In the genomic region with DNA sequence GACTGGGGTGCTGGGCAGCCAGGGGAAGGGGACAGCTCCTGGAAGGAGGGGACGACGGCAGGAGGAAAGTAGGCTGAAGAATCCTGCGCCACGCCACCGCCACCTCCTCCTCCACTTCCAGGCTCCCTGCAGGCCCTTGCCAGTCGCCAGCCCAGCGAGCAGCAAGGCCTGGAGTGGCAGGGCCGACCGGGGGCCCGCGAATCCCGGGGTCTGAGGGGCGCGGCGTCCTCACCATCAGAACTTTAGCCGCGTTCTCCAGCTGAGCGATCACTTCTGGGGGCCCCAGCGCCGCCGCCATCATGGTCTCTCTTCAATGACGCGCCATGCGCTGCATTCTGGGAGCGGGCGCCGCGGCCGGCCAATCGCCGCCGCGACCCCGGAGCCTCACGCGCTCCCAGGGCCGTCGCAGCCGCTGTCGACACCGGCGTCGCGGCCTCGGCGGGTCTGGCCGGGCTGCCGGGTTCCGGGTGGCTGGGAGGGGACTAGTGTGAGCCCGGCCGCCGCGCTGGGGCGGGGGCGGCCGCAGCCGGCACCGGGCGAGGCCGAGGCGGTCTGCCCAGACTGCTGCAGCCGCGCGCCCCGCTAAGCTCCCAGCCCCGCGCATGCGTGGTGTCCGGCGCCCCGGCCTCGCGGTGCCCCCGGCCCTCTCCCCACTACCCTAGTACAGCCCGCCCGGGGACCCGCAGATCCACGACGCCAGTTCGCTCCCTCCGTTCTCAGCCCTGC, we compare ENCODE assay signal across 8 cellular contexts. TPM values are rescaled to one million over a fixed set of nuclear protein-coding genes. Genes with fewer than 3 reads are reported as not detected.
A peak's percentile ranks its signal among the peaks of the same experiment; 100 is the strongest.
DNase-seq lines count a peak whose midpoint lies in the region; ATAC-seq and TF ChIP-seq lines count a peak whose summit lies in the region.

TSS of gene XPO4 (minus strand) at position 309 of the 726 bp plus-strand sequence. CDS start at position 301, 8 bp downstream.

- H3K9me3 ChIP-seq in esophagus squamous epithelium = no peaks in the 10 kb centered on the region

- H3K4me3 Mint-ChIP-seq in Calu3 (ENCODE audit: low read depth, unreplicated experiment) (peak within 1 kb of the TSS; percentile 88), naive B cell (peak within 1 kb of the TSS; percentile 92 to 100 (median 95))
- peak within 1 kb of the TSS; percentile 99 for H3K4me3 Mint-ChIP-seq in stimulated activated memory B cell treated with anti-CD40 and anti-IgM and Interleukin-4, amounts not matched to agents 10 μg/mL and 1 μg/mL and 100 μg/mL, for 72 hours

- TF ChIP-seq CTCF in Calu3 (IDR thresholded peaks at IDR 0.05; ENCODE audit: unreplicated experiment) = no peak
- TF ChIP-seq CTCF in GM20000 (IDR thresholded peaks at IDR 0.05; ENCODE audit: extremely low read depth, missing control alignments) = no peak
- TF ChIP-seq CTCF in esophagus squamous epithelium (IDR thresholded peaks at IDR 0.05) = no peak

- intact Hi-C loops in Calu3 (cut with micrococcal nuclease; ENCODE audit: unreplicated experiment) = no loop called here
- intact Hi-C loops in esophagus squamous epithelium (cut with DNase I) = no loop called here

- peak within 1 kb of the TSS; percentile 85 to 95 (median 92) for H3K27ac ChIP-seq in esophagus squamous epithelium

- H3K27me3 ChIP-seq in esophagus squamous epithelium = no peaks in the 10 kb centered on the region

- H3K36me3 Mint-ChIP-seq in Calu3 (ENCODE audit: insufficient read depth, unreplicated experiment) = peaks cover 24% of the 10 kb centered on the region
- H3K36me3 Mint-ChIP-seq in naive B cell = no peaks in the 10 kb centered on the region
- H3K36me3 Mint-ChIP-seq in stimulated activated memory B cell treated with anti-CD40 and anti-IgM and Interleukin-4, amounts not matched to agents 10 μg/mL and 1 μg/mL and 100 μg/mL, for 72 hours = peaks cover 5% of the 10 kb centered on the region

- WGBS in esophagus squamous epithelium, 2 donors = 0% methylated on average over 10 to 26 of the region's 81 CpGs

- H3K9me3 Mint-ChIP-seq in Calu3 (ENCODE audit: low read depth, unreplicated experiment) (no peaks in the 10 kb centered on the region), naive B cell (no peaks in the 10 kb centered on the region)
- H3K9me3 Mint-ChIP-seq in stimulated activated memory B cell treated with anti-CD40 and anti-IgM and Interleukin-4, amounts not matched to agents 10 μg/mL and 1 μg/mL and 100 μg/mL, for 72 hours = no peaks in the 10 kb centered on the region

- TF ChIP-seq POLR2A in esophagus squamous epithelium (IDR thresholded peaks at IDR 0.05) = peak in 2 of 4 donors; percentile 64 to 67

- H3K4me1 Mint-ChIP-seq in Calu3 (ENCODE audit: low read depth, unreplicated experiment) (no peaks in the 10 kb centered on the region), naive B cell (peaks cover 9 to 44% (median 20%) of the 10 kb centered on the region in 3 donors)
- peaks cover 34% of the 10 kb centered on the region for H3K4me1 Mint-ChIP-seq in stimulated activated memory B cell treated with anti-CD40 and anti-IgM and Interleukin-4, amounts not matched to agents 10 μg/mL and 1 μg/mL and 100 μg/mL, for 72 hours

- H3K4me1 ChIP-seq in esophagus squamous epithelium = peaks cover 4 to 31% (median 10%) of the 10 kb centered on the region in 3 donors

- H3K27me3 Mint-ChIP-seq in Calu3 (ENCODE audit: unreplicated experiment) (no peaks in the 10 kb centered on the region), naive B cell (peaks cover 0 to 4% (median 0%) of the 10 kb centered on the region in 3 donors)
- H3K27me3 Mint-ChIP-seq in stimulated activated memory B cell treated with anti-CD40 and anti-IgM and Interleukin-4, amounts not matched to agents 10 μg/mL and 1 μg/mL and 100 μg/mL, for 72 hours = no peaks in the 10 kb centered on the region

- peak; percentile 90 to 91 for ATAC-seq in naive B cell (ENCODE audit: low read depth in 2 of 2)
- peak; percentile 97 for ATAC-seq in stimulated activated memory B cell treated with anti-CD40 and anti-IgM and Interleukin-4, amounts not matched to agents 10 μg/mL and 1 μg/mL and 100 μg/mL, for 72 hours

- H3K4me3 ChIP-seq in esophagus squamous epithelium = peak within 1 kb of the TSS; percentile 61 to 92 (median 78)

- CTCF ChIA-PET in Calu3 (lab: Charles Lee) = interaction anchor here (0.6 kb wide), 1 partner anchor 10 kb away, joined by 6 read pairs; no protein-coding TSS in a partner anchor

- peak; percentile 74 for DNase-seq in Calu3
- peak; percentile 95 for DNase-seq in GM20000 (ENCODE audit: low spot score)
- peak; percentile 73 for DNase-seq in HT1080 (ENCODE audit: low read depth)
- peak; percentile 85 to 88 for DNase-seq in activated T-cell treated with anti-CD3 and anti-CD28 coated beads, Interleukin-2, amount 50 U/mL, for 48 hours
- DNase-seq in esophagus squamous epithelium (lab: John Stamatoyannopoulos, UW) = peak; percentile 5
- DNase-seq in naive B cell = peak; percentile 82

- no TSS peak for BruUV-seq in Calu3 (replicated peaks; lab: Mats Ljungman, UMichigan)

- peaks cover 0 to 21% (median 0%) of the 10 kb centered on the region in 3 donors for H3K36me3 ChIP-seq in esophagus squamous epithelium

- H3K27ac Mint-ChIP-seq in Calu3 (ENCODE audit: unreplicated experiment) (peak within 1 kb of the TSS; percentile 87), naive B cell (peak within 1 kb of the TSS; percentile 90 to 99 (median 97))
- H3K27ac Mint-ChIP-seq in stimulated activated memory B cell treated with anti-CD40 and anti-IgM and Interleukin-4, amounts not matched to agents 10 μg/mL and 1 μg/mL and 100 μg/mL, for 72 hours = peak within 1 kb of the TSS; percentile 99

TF ChIP-seq in PFSK-1, 5 proteins besides CTCF, POLR2A, EP300 and RAD21:
- TF ChIP-seq FOXP2 (optimal IDR thresholded peaks at IDR 0.05; ENCODE audit: borderline replicate concordance, extremely low read depth, extremely low read length, insufficient read depth) = peak; percentile 21
- TF ChIP-seq REST (IDR thresholded peaks at IDR 0.05; ENCODE audit: insufficient read depth in 1 of 2, low read depth in 2 of 2, low read length in 2 of 2) = no peak
- peak; percentile 35; the same call in 1 of the 2 replicates for TF ChIP-seq POLR2AphosphoS5 (IDR thresholded peaks at IDR 0.05; ENCODE audit: low read depth, low read length)

RNA-seq across cellular contexts. Expression of gene XPO4, which starts in this region (rescaled TPM):
- total RNA-seq in Calu3 (2022) (13.6 and 15.9 TPM in 2 replicates), esophagus squamous epithelium (10 to 100 TPM in 3 of 4 donors, 1 to 10 TPM in 1; 8.8 to 25.0 (median 18.6) TPM)
- total RNA-seq in HT1080 (2014; rRNA removed; shearing (Covaris generic)) = 24.0 and 28.1 TPM in 2 replicates
- polyA plus RNA-seq in HT1080 (2015; cell fraction: cytosol; rRNA removed) = 9.8 and 12.4 TPM in 2 replicates
- 22.2 and 24.3 TPM in 2 replicates for polyA plus RNA-seq in HT1080 (2015; cell fraction: nucleus; rRNA removed)
- polyA plus RNA-seq in PFSK-1 (2012; ENCODE audit: insufficient read length, low read depth) = 3.9 TPM
- polyA plus RNA-seq in naive B cell (ENCODE audit: low read depth in 6 of 6) = 10 to 100 TPM in 1 of 6 donors, 1 to 10 TPM in 5; 4.0 to 10.1 (median 6.7) TPM

Comparison
In these comparisons a context has a peak if more than half of its experiments do, and no peak if none do; other contexts are left out.
1. Peak in every context shown above with its lines: DNase-seq, ATAC-seq, H3K4me3 ChIP-seq and H3K27ac ChIP-seq.
2. DNase-seq: peak in every context shown above with its lines; median percentile 95 in GM20000; 86 in activated T-cell treated with anti-CD3 and anti-CD28 coated beads, Interleukin-2, amount 50 U/mL, for 48 hours; 82 in naive B cell; 74 in Calu3; 73 in HT1080; 5 in esophagus squamous epithelium.